8 cellular contexts compared by ENCODE assay signal in the genomic region with DNA sequence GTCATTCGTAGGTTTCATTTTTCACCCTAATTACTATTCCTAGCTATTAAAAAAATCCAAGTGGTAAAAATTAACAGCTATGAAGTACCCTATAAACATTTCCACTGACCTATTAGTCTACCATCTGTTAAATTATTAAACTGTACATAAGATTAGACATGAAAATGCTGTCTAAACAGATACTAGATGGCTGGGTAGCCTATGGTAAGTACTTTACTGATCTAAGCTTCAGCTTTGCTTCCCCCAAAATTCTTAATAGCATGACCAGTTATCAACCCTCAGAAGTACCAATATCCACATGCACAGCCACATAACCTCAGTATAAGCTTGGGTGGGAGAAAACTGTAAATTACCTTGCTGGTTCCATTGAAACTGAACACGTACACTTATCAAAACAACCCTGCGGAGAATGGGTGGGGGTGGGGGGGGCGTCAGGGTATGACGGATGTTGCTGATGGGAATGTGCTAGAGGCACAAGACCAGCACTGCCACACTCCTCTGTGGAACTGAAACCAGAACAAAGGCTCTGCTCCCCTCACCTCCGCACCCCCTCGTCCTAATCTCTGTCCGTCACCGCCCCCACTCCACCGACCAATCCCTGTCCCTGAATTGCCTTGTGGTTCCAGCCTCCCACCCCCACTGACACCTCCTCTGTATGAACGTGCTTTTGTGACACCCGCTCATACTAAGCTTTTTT. TPM values are rescaled to one million over a fixed set of nuclear protein-coding genes. Genes with fewer than 3 reads are reported as not detected.
A peak's percentile ranks its signal among the peaks of the same experiment; 100 is the strongest.
DNase-seq lines count a peak whose midpoint lies in the region; ATAC-seq, FAIRE-seq and TF ChIP-seq lines count a peak whose summit lies in the region.

No MANE protein-coding gene starts in this region.

- intact Hi-C loops in right cardiac atrium (cut with DNase I) = no loop called here
- intact Hi-C loops in PC-3 (cut with micrococcal nuclease) = no loop called here

- H3K4me3 ChIP-seq in right cardiac atrium (ENCODE audit: low read length) = no peak overlapping the region
- H3K4me3 ChIP-seq in PC-3 (ENCODE audit: low read length) = no peak overlapping the region

- 0 out of 2 replicates have a peak, but pooled peaks cover 7% of the 10 kb centered on the region for H4K20me1 ChIP-seq in PC-3 (ENCODE audit: low read length)

- no peak overlapping the region for H3K9ac ChIP-seq in PC-3 (ENCODE audit: low read length)

- TF ChIP-seq CTCF in PC-3 (conservative IDR thresholded peaks at IDR 0.05; ENCODE audit: low read depth, low read length) = no peak

- BruUV-seq in PC-3 (replicated peaks; lab: Mats Ljungman, UMichigan) = no TSS peak

- POLR2A ChIA-PET in PC-3 (lab: Charles Lee; ENCODE audit: unreplicated experiment) = interaction anchor here (0.6 kb wide), 1 partner anchor 12 kb away, joined by 3 read pairs; no protein-coding TSS in a partner anchor

- peak; percentile 72 for FAIRE-seq in HTR-8/SVneo (lab: Jason Lieb, UNC)

- DNase-seq in Ammon's horn (ENCODE audit: low spot score) = peak; percentile 17
- DNase-seq in HTR-8/SVneo (ENCODE audit: insufficient read length, low spot score) = no peak
- DNase-seq in activated CD8-positive, alpha-beta memory T cell treated with anti-CD3 and anti-CD28 coated beads, Interleukin-2, amount 10 ng/mL, durations not matched to agents 7 days and 5 days = peak; percentile 91
- peak; percentile 34 to 79 (median 73) for DNase-seq in right cardiac atrium
- peak; percentile 34 to 69 for DNase-seq in stimulated activated CD8-positive, alpha-beta memory T cell treated with anti-CD3 and anti-CD28 coated beads, Interleukin-4, amount 100 ng/mL, for 4 hours (ENCODE audit: low read depth in 2 of 2, low spot score in 1 of 2)
- no peak for DNase-seq in SIG-M5 (lab: John Stamatoyannopoulos, UW)
- DNase-seq in PC-3 = no peak

- no peak overlapping the region for H3K4me2 ChIP-seq in PC-3 (ENCODE audit: low read length)

- H3K4me1 ChIP-seq in right cardiac atrium (ENCODE audit: control insufficient read depth, insufficient read depth, low read length) (peaks cover 2% of the 10 kb centered on the region), PC-3 (ENCODE audit: insufficient read depth, low read length) (peaks cover 2% of the 10 kb centered on the region)

- peak overlapping the region; percentile 61 for H3K4me3 Mint-ChIP-seq in activated CD8-positive, alpha-beta memory T cell treated with anti-CD3 and anti-CD28 coated beads, Interleukin-2, amount 10 ng/mL, durations not matched to agents 7 days and 5 days

- H3K9me3 ChIP-seq in right cardiac atrium (ENCODE audit: control insufficient read depth, low read length) = no peaks in the 10 kb centered on the region
- no peaks in the 10 kb centered on the region for H3K9me3 ChIP-seq in PC-3 (ENCODE audit: low read length)

- ATAC-seq in GM21367 (IDR thresholded peaks at IDR 0.05; ENCODE audit: unreplicated experiment) (peak; percentile 55), right cardiac atrium (peak; percentile 78 to 91), PC-3 (no peak)
- ATAC-seq in activated CD8-positive, alpha-beta memory T cell treated with anti-CD3 and anti-CD28 coated beads, Interleukin-2, amount 10 ng/mL, durations not matched to agents 7 days and 5 days = peak; percentile 78

- H3K79me2 ChIP-seq in PC-3 (ENCODE audit: low read length) = peaks cover 95% of the 10 kb centered on the region

- H3F3A ChIP-seq in PC-3 (ENCODE audit: low read length, unreplicated experiment) = no peaks in the 10 kb centered on the region

- H3K27ac Mint-ChIP-seq in activated CD8-positive, alpha-beta memory T cell treated with anti-CD3 and anti-CD28 coated beads, Interleukin-2, amount 10 ng/mL, durations not matched to agents 7 days and 5 days = peak overlapping the region; percentile 87

- H2AFZ ChIP-seq in PC-3 (ENCODE audit: low read length) = no peak overlapping the region

- H3K9me3 Mint-ChIP-seq in activated CD8-positive, alpha-beta memory T cell treated with anti-CD3 and anti-CD28 coated beads, Interleukin-2, amount 10 ng/mL, durations not matched to agents 7 days and 5 days (ENCODE audit: low read depth) = no peaks in the 10 kb centered on the region

- no peak overlapping the region for H3K27ac ChIP-seq in right cardiac atrium (ENCODE audit: low read length)
- no peak overlapping the region for H3K27ac ChIP-seq in PC-3 (ENCODE audit: low read length)

- peaks cover 14% of the 10 kb centered on the region for H3K36me3 Mint-ChIP-seq in activated CD8-positive, alpha-beta memory T cell treated with anti-CD3 and anti-CD28 coated beads, Interleukin-2, amount 10 ng/mL, durations not matched to agents 7 days and 5 days

- no peaks in the 10 kb centered on the region for H3K27me3 Mint-ChIP-seq in activated CD8-positive, alpha-beta memory T cell treated with anti-CD3 and anti-CD28 coated beads, Interleukin-2, amount 10 ng/mL, durations not matched to agents 7 days and 5 days

- CTCF ChIA-PET in activated CD8-positive, alpha-beta memory T cell treated with anti-CD3 and anti-CD28 coated beads, Interleukin-2, amount 10 ng/mL, durations not matched to agents 7 days and 5 days (lab: Charles Lee) = interaction anchor here (0.6 to 2.7 kb wide), 7 partner anchors 11 to 204 kb away, joined by 3 to 13 read pairs (median 4); a partner anchor contains a TSS
- CTCF ChIA-PET in PC-3 (lab: Charles Lee) = no interaction called here

- H3K9me2 ChIP-seq in PC-3 (replicated peaks; ENCODE audit: low read length) = no peaks in the 10 kb centered on the region

- WGBS in right cardiac atrium = 43% methylated on average over 12 of the region's 12 CpGs

- no peaks in the 10 kb centered on the region for H3K36me3 ChIP-seq in PC-3 (ENCODE audit: low read depth, low read length)

- H3K27me3 ChIP-seq in right cardiac atrium (ENCODE audit: control insufficient read depth, insufficient read depth) (no peaks in the 10 kb centered on the region), PC-3 (ENCODE audit: low read length) (no peaks in the 10 kb centered on the region)

- peaks cover 64% of the 10 kb centered on the region for H3K4me1 Mint-ChIP-seq in activated CD8-positive, alpha-beta memory T cell treated with anti-CD3 and anti-CD28 coated beads, Interleukin-2, amount 10 ng/mL, durations not matched to agents 7 days and 5 days

RNA-seq across cellular contexts. Expression of a gene that starts 45.3 kb away (rescaled TPM):
- total RNA-seq in activated CD8-positive, alpha-beta memory T cell treated with anti-CD3 and anti-CD28 coated beads, Interleukin-2, amount 10 ng/mL, durations not matched to agents 7 days and 5 days = 10 to 100 TPM; 28.1 to 30.9 TPM
- 10 to 100 TPM; 22.6 to 33.6 (median 23.7) TPM for total RNA-seq in right cardiac atrium
- 13.8 TPM for polyA plus RNA-seq in right cardiac atrium
- total RNA-seq in PC-3 (2014; rRNA removed) = 18.1 and 24.1 TPM in 2 replicates

Comparison
In these comparisons a context has a peak if more than half of its experiments do, and no peak if none do; other contexts are left out.
1. DNase-seq: peak in Ammon's horn (single experiment), activated CD8-positive, alpha-beta memory T cell treated with anti-CD3 and anti-CD28 coated beads, Interleukin-2, amount 10 ng/mL, durations not matched to agents 7 days and 5 days (single experiment), right cardiac atrium (3 of 3) and stimulated activated CD8-positive, alpha-beta memory T cell treated with anti-CD3 and anti-CD28 coated beads, Interleukin-4, amount 100 ng/mL, for 4 hours (2 of 2); none in HTR-8/SVneo (single experiment), SIG-M5 (single experiment) and PC-3 (single experiment).